ENCODE assay signal across 1 cellular context in genomic region chr6:43916924-43917877, GRCh38.
TF ChIP-seq lines count a peak whose summit lies in the region.

No MANE protein-coding gene starts in this region.

TF ChIP-seq in K562, 482 proteins besides CTCF, POLR2A, EP300 and RAD21 (continued from another document):
- TF ChIP-seq, protein P1, sequence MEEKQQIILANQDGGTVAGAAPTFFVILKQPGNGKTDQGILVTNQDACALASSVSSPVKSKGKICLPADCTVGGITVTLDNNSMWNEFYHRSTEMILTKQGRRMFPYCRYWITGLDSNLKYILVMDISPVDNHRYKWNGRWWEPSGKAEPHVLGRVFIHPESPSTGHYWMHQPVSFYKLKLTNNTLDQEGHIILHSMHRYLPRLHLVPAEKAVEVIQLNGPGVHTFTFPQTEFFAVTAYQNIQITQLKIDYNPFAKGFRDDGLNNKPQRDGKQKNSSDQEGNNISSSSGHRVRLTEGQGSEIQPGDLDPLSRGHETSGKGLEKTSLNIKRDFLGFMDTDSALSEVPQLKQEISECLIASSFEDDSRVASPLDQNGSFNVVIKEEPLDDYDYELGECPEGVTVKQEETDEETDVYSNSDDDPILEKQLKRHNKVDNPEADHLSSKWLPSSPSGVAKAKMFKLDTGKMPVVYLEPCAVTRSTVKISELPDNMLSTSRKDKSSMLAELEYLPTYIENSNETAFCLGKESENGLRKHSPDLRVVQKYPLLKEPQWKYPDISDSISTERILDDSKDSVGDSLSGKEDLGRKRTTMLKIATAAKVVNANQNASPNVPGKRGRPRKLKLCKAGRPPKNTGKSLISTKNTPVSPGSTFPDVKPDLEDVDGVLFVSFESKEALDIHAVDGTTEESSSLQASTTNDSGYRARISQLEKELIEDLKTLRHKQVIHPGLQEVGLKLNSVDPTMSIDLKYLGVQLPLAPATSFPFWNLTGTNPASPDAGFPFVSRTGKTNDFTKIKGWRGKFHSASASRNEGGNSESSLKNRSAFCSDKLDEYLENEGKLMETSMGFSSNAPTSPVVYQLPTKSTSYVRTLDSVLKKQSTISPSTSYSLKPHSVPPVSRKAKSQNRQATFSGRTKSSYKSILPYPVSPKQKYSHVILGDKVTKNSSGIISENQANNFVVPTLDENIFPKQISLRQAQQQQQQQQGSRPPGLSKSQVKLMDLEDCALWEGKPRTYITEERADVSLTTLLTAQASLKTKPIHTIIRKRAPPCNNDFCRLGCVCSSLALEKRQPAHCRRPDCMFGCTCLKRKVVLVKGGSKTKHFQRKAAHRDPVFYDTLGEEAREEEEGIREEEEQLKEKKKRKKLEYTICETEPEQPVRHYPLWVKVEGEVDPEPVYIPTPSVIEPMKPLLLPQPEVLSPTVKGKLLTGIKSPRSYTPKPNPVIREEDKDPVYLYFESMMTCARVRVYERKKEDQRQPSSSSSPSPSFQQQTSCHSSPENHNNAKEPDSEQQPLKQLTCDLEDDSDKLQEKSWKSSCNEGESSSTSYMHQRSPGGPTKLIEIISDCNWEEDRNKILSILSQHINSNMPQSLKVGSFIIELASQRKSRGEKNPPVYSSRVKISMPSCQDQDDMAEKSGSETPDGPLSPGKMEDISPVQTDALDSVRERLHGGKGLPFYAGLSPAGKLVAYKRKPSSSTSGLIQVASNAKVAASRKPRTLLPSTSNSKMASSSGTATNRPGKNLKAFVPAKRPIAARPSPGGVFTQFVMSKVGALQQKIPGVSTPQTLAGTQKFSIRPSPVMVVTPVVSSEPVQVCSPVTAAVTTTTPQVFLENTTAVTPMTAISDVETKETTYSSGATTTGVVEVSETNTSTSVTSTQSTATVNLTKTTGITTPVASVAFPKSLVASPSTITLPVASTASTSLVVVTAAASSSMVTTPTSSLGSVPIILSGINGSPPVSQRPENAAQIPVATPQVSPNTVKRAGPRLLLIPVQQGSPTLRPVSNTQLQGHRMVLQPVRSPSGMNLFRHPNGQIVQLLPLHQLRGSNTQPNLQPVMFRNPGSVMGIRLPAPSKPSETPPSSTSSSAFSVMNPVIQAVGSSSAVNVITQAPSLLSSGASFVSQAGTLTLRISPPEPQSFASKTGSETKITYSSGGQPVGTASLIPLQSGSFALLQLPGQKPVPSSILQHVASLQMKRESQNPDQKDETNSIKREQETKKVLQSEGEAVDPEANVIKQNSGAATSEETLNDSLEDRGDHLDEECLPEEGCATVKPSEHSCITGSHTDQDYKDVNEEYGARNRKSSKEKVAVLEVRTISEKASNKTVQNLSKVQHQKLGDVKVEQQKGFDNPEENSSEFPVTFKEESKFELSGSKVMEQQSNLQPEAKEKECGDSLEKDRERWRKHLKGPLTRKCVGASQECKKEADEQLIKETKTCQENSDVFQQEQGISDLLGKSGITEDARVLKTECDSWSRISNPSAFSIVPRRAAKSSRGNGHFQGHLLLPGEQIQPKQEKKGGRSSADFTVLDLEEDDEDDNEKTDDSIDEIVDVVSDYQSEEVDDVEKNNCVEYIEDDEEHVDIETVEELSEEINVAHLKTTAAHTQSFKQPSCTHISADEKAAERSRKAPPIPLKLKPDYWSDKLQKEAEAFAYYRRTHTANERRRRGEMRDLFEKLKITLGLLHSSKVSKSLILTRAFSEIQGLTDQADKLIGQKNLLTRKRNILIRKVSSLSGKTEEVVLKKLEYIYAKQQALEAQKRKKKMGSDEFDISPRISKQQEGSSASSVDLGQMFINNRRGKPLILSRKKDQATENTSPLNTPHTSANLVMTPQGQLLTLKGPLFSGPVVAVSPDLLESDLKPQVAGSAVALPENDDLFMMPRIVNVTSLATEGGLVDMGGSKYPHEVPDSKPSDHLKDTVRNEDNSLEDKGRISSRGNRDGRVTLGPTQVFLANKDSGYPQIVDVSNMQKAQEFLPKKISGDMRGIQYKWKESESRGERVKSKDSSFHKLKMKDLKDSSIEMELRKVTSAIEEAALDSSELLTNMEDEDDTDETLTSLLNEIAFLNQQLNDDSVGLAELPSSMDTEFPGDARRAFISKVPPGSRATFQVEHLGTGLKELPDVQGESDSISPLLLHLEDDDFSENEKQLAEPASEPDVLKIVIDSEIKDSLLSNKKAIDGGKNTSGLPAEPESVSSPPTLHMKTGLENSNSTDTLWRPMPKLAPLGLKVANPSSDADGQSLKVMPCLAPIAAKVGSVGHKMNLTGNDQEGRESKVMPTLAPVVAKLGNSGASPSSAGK (IDR thresholded peaks at IDR 0.05): 0 out of 2 replicates have a peak, but pooled peaks have one; percentile 44
- TF ChIP-seq KLF13 (tag; IDR thresholded peaks at IDR 0.05; ENCODE audit: borderline replicate concordance, low read depth): peak; percentile 2; the same call in 1 of the 2 replicates
